Comparison of ENCODE assay signal across 1 cellular context in genomic region chr10:21526184-21526951, GRCh38.
TF ChIP-seq lines count a peak whose summit lies in the region.

No MANE protein-coding gene starts in this region.

TF ChIP-seq in K562, 482 proteins besides CTCF, POLR2A, EP300 and RAD21 (continued from another document and continues in another):
- TF ChIP-seq, protein P1, sequence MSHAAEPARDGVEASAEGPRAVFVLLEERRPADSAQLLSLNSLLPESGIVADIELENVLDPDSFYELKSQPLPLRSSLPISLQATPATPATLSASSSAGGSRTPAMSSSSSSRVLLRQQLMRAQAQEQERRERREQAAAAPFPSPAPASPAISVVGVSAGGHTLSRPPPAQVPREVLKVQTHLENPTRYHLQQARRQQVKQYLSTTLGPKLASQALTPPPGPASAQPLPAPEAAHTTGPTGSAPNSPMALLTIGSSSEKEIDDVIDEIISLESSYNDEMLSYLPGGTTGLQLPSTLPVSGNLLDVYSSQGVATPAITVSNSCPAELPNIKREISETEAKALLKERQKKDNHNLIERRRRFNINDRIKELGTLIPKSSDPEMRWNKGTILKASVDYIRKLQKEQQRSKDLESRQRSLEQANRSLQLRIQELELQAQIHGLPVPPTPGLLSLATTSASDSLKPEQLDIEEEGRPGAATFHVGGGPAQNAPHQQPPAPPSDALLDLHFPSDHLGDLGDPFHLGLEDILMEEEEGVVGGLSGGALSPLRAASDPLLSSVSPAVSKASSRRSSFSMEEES (CRISPR knock-in tag; IDR thresholded peaks at IDR 0.05), result no peak
- peak; percentile 94 for TF ChIP-seq EGR1 (conservative IDR thresholded peaks at IDR 0.05)
- no peak for TF ChIP-seq ZSCAN29 (IDR thresholded peaks at IDR 0.05)
- no peak for TF ChIP-seq ZNF3 (CRISPR knock-in tag; IDR thresholded peaks at IDR 0.05)
- no peak for TF ChIP-seq ZNF561 (CRISPR knock-in tag; conservative IDR thresholded peaks at IDR 0.05)
- no peak for TF ChIP-seq ZNF24 (IDR thresholded peaks at IDR 0.05)
- no peak for TF ChIP-seq ZNF644 (tag; IDR thresholded peaks at IDR 0.05; ENCODE audit: low read depth)
- TF ChIP-seq, protein P2, sequence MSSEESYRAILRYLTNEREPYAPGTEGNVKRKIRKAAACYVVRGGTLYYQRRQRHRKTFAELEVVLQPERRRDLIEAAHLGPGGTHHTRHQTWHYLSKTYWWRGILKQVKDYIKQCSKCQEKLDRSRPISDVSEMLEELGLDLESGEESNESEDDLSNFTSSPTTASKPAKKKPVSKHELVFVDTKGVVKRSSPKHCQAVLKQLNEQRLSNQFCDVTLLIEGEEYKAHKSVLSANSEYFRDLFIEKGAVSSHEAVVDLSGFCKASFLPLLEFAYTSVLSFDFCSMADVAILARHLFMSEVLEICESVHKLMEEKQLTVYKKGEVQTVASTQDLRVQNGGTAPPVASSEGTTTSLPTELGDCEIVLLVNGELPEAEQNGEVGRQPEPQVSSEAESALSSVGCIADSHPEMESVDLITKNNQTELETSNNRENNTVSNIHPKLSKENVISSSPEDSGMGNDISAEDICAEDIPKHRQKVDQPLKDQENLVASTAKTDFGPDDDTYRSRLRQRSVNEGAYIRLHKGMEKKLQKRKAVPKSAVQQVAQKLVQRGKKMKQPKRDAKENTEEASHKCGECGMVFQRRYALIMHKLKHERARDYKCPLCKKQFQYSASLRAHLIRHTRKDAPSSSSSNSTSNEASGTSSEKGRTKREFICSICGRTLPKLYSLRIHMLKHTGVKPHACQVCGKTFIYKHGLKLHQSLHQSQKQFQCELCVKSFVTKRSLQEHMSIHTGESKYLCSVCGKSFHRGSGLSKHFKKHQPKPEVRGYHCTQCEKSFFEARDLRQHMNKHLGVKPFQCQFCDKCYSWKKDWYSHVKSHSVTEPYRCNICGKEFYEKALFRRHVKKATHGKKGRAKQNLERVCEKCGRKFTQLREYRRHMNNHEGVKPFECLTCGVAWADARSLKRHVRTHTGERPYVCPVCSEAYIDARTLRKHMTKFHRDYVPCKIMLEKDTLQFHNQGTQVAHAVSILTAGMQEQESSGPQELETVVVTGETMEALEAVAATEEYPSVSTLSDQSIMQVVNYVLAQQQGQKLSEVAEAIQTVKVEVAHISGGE (CRISPR knock-in tag; IDR thresholded peaks at IDR 0.05), result peak in 1 of 3 experiments; percentile 40; a peak in 1 of 6 replicates
- no peak for TF ChIP-seq MAFG (tag; conservative IDR thresholded peaks at IDR 0.05)
- TF ChIP-seq, protein P3, sequence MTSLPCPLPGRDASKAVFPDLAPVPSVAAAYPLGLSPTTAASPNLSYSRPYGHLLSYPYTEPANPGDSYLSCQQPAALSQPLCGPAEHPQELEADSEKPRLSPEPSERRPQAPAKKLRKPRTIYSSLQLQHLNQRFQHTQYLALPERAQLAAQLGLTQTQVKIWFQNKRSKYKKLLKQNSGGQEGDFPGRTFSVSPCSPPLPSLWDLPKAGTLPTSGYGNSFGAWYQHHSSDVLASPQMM (CRISPR knock-in tag; IDR thresholded peaks at IDR 0.05), result no peak
- TF ChIP-seq, protein P4, sequence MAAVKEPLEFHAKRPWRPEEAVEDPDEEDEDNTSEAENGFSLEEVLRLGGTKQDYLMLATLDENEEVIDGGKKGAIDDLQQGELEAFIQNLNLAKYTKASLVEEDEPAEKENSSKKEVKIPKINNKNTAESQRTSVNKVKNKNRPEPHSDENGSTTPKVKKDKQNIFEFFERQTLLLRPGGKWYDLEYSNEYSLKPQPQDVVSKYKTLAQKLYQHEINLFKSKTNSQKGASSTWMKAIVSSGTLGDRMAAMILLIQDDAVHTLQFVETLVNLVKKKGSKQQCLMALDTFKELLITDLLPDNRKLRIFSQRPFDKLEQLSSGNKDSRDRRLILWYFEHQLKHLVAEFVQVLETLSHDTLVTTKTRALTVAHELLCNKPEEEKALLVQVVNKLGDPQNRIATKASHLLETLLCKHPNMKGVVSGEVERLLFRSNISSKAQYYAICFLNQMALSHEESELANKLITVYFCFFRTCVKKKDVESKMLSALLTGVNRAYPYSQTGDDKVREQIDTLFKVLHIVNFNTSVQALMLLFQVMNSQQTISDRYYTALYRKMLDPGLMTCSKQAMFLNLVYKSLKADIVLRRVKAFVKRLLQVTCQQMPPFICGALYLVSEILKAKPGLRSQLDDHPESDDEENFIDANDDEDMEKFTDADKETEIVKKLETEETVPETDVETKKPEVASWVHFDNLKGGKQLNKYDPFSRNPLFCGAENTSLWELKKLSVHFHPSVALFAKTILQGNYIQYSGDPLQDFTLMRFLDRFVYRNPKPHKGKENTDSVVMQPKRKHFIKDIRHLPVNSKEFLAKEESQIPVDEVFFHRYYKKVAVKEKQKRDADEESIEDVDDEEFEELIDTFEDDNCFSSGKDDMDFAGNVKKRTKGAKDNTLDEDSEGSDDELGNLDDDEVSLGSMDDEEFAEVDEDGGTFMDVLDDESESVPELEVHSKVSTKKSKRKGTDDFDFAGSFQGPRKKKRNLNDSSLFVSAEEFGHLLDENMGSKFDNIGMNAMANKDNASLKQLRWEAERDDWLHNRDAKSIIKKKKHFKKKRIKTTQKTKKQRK (IDR thresholded peaks at IDR 0.05; ENCODE audit: borderline replicate concordance, low read depth, low read length), result no peak
- TF ChIP-seq, protein P5, sequence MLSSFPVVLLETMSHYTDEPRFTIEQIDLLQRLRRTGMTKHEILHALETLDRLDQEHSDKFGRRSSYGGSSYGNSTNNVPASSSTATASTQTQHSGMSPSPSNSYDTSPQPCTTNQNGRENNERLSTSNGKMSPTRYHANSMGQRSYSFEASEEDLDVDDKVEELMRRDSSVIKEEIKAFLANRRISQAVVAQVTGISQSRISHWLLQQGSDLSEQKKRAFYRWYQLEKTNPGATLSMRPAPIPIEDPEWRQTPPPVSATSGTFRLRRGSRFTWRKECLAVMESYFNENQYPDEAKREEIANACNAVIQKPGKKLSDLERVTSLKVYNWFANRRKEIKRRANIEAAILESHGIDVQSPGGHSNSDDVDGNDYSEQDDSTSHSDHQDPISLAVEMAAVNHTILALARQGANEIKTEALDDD (IDR thresholded peaks at IDR 0.05), result no peak
- no peak for TF ChIP-seq RAD51 (IDR thresholded peaks at IDR 0.05; ENCODE audit: borderline replicate concordance, low read depth)
- no peak for TF ChIP-seq TRIM24 (IDR thresholded peaks at IDR 0.05)
- TF ChIP-seq, protein P6, sequence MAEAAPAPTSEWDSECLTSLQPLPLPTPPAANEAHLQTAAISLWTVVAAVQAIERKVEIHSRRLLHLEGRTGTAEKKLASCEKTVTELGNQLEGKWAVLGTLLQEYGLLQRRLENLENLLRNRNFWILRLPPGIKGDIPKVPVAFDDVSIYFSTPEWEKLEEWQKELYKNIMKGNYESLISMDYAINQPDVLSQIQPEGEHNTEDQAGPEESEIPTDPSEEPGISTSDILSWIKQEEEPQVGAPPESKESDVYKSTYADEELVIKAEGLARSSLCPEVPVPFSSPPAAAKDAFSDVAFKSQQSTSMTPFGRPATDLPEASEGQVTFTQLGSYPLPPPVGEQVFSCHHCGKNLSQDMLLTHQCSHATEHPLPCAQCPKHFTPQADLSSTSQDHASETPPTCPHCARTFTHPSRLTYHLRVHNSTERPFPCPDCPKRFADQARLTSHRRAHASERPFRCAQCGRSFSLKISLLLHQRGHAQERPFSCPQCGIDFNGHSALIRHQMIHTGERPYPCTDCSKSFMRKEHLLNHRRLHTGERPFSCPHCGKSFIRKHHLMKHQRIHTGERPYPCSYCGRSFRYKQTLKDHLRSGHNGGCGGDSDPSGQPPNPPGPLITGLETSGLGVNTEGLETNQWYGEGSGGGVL (CRISPR knock-in tag; IDR thresholded peaks at IDR 0.05), result no peak
- TF ChIP-seq SRSF9 (IDR thresholded peaks at IDR 0.05; ENCODE audit: borderline replicate concordance, low read depth, low read length), result no peak
- TF ChIP-seq ZNF449 (CRISPR knock-in tag; IDR thresholded peaks at IDR 0.05), result no peak
- no peak for TF ChIP-seq NBN (IDR thresholded peaks at IDR 0.05; ENCODE audit: low read depth)
- TF ChIP-seq TEAD2 (tag; IDR thresholded peaks at IDR 0.05), result 0 out of 2 replicates have a peak, but pooled peaks have one; percentile 38
- no peak for TF ChIP-seq RREB1 (CRISPR knock-in tag; IDR thresholded peaks at IDR 0.05)
- TF ChIP-seq BCOR (IDR thresholded peaks at IDR 0.05), result no peak
- TF ChIP-seq HNRNPH1 (optimal IDR thresholded peaks at IDR 0.05; ENCODE audit: low read depth, low read length), result no peak
- TF ChIP-seq HMGN3 (IDR thresholded peaks at IDR 0.05; ENCODE audit: borderline replicate concordance, extremely low read depth, insufficient read length, low read depth, low read length), result peak; percentile 40
- TF ChIP-seq ZNF124 (CRISPR knock-in tag; IDR thresholded peaks at IDR 0.05), result no peak
- no peak for TF ChIP-seq CREB3 (tag; conservative IDR thresholded peaks at IDR 0.05; ENCODE audit: low read depth)
- no peak; a peak in 1 of 4 replicates for TF ChIP-seq NONO (IDR thresholded peaks at IDR 0.05; ENCODE audit: low read depth in 2 of 2, low read length in 1 of 2)
- TF ChIP-seq ZNF316 (IDR thresholded peaks at IDR 0.05), result no peak
- no peak for TF ChIP-seq CREB3L1 (IDR thresholded peaks at IDR 0.05; ENCODE audit: borderline replicate concordance, low read depth)
- no peak for TF ChIP-seq FOXA3 (CRISPR knock-in tag; conservative IDR thresholded peaks at IDR 0.05 in 1 of 2, IDR thresholded peaks at IDR 0.05 in 1 of 2)
- no peak for TF ChIP-seq COPS2 (conservative IDR thresholded peaks at IDR 0.05)
- TF ChIP-seq MAFF (IDR thresholded peaks at IDR 0.05; ENCODE audit: low read length), result no peak
- TF ChIP-seq KAT7 (CRISPR knock-in tag; IDR thresholded peaks at IDR 0.05; ENCODE audit: borderline replicate concordance), result 0 out of 2 replicates have a peak, but pooled peaks have one; percentile 21
- TF ChIP-seq PTBP1 (IDR thresholded peaks at IDR 0.05; ENCODE audit: low read depth, low read length), result no peak
- peak; percentile 35 for TF ChIP-seq CREM (IDR thresholded peaks at IDR 0.05; ENCODE audit: low read depth)
